ENCODE assay signal across 9 cellular contexts in genomic region chr19:15895876-15896430, GRCh38. TPM values are rescaled to one million over a fixed set of nuclear protein-coding genes. Genes with fewer than 3 reads are reported as not detected.
"Had no signal": no experiment of that assay in that cellular context is flagged by ENCODE, and none has a peak within 500 bp of the region (broad histone marks: within the 10 kb centered on the region; RNA-seq: fewer than 3 reads in every experiment).

No MANE protein-coding gene starts in this region.

- H3K27ac ChIP-seq: HL-60 had no signal

- H3K27ac Mint-ChIP-seq: IgD-negative memory B cell had no signal

- FAIRE-seq: HepG2, HTR-8/SVneo had no signal

- ATAC-seq: HepG2 had no signal

- H3K4me3 Mint-ChIP-seq: IgD-negative memory B cell had no signal

- DNase-seq: IMR-90, KBM-7, KG1 had no signal

RNA-seq across cellular contexts. Expression of gene CYP4F2, which starts 1.9 kb away (rescaled TPM):
- total RNA-seq: HT-29, IMR-90 had no signal
- polyA plus RNA-seq: IgD-negative memory B cell, IMR-90 had no signal

RNA-seq across cellular contexts. Expression of gene CYP4F11, which starts 38.4 kb away (rescaled TPM):
- total RNA-seq: IMR-90 had no signal
- polyA plus RNA-seq: IgD-negative memory B cell, IMR-90 had no signal

RNA-seq across cellular contexts. Expression of gene OR10H4, which starts 52.9 kb away (rescaled TPM):
- total RNA-seq: HepG2, HT-29, HT1080, IMR-90 had no signal
- polyA plus RNA-seq: HepG2, IgD-negative memory B cell, IMR-90 had no signal
